23 cellular contexts compared by ENCODE assay signal in the genomic region with DNA sequence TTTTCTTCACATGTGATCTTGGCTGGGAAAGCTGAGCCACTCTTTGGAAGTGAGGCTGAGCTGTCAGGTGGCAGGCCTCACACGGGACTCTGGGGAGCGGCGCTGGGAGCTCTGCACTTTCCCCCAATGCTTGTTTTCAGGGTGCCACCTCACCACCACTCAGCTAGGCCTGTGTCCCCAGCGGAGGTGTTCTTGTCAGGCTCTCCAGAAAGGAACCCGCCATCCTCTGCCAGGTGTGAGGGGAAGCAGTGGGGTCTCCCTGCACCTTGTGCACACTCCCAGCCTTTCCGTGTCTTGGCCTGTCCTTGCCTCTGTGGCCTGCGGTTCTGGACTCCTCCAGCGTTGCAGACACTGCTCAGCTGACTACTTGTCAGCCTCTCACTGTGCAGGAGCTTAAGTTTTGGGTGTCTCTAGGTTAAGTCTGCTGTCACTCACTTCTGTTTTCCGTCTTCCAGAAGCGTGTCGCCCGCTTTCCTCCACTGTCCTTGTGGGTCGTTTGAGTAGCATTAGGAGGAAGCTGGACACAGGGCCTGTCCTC. TPM values are rescaled to one million over a fixed set of nuclear protein-coding genes. Genes with fewer than 3 reads are reported as not detected.
DNase-seq lines count a peak whose midpoint lies in the region; ATAC-seq lines count a peak whose summit lies in the region.
"Had no signal": no experiment of that assay in that cellular context is flagged by ENCODE, and none has a peak within 500 bp of the region (broad histone marks: within the 10 kb centered on the region; RNA-seq: fewer than 3 reads in every experiment).

No MANE protein-coding gene starts in this region.

- H4K8ac ChIP-seq in mesenchymal stem cell (ENCODE audit: low read length) = no peak overlapping the region

- peaks cover 2% of the 10 kb centered on the region for H3K79me1 ChIP-seq in mesenchymal stem cell (replicated peaks; ENCODE audit: low read length, poor library complexity, severe bottlenecking)

- H3K27me3 Mint-ChIP-seq in activated naive CD8-positive, alpha-beta T cell treated with anti-CD3 and anti-CD28 coated beads, Interleukin-2, amount 50 U/mL, for 24 hours = no peaks in the 10 kb centered on the region
- H3K27me3 Mint-ChIP-seq in activated naive CD8-positive, alpha-beta T cell treated with anti-CD3 and anti-CD28 coated beads for 36 hours = no peaks in the 10 kb centered on the region
- H3K27me3 Mint-ChIP-seq: B cell; CD4-positive, alpha-beta memory T cell; IgD-negative memory B cell had no signal

- no peak for DNase-seq in activated naive CD8-positive, alpha-beta T cell treated with anti-CD3 and anti-CD28 coated beads, Interleukin-2, amount 50 U/mL, for 24 hours
- DNase-seq in activated naive CD8-positive, alpha-beta T cell treated with anti-CD3 and anti-CD28 coated beads for 36 hours = no peak
- peak; percentile 38 for DNase-seq in activated CD8-positive, alpha-beta memory T cell treated with anti-CD3 and anti-CD28 coated beads, Interleukin-2, amount 50 U/mL, for 48 hours
- no peak for DNase-seq in mesenchymal stem cell
- no peak for DNase-seq in nucleus accumbens (lab: John Stamatoyannopoulos, UW)
- DNase-seq: CD4-positive, alpha-beta memory T cell; DND-41; GM23248; HCEC 1CT; NCI-H1105; NCI-H146; NCI-H2029; NCI-H226; NCI-H524; NCI-H774 had no signal

- no peaks in the 10 kb centered on the region for H3K9me3 Mint-ChIP-seq in activated naive CD8-positive, alpha-beta T cell treated with anti-CD3 and anti-CD28 coated beads, Interleukin-2, amount 50 U/mL, for 24 hours
- H3K9me3 Mint-ChIP-seq in activated naive CD8-positive, alpha-beta T cell treated with anti-CD3 and anti-CD28 coated beads for 36 hours = no peaks in the 10 kb centered on the region
- H3K9me3 Mint-ChIP-seq: CD4-positive, alpha-beta memory T cell; IgD-negative memory B cell had no signal

- H3K4me2 ChIP-seq in mesenchymal stem cell (ENCODE audit: low read length, poor library complexity, severe bottlenecking) = no peak overlapping the region

- H3K27ac ChIP-seq in mesenchymal stem cell (ENCODE audit: low read length, poor library complexity, severe bottlenecking) = no peak overlapping the region
- H3K27ac ChIP-seq: GM23248, SJSA1 had no signal

- H3K4me1 ChIP-seq in mesenchymal stem cell (ENCODE audit: control insufficient read depth, insufficient read depth, low read depth, low read length) = peaks cover 3% of the 10 kb centered on the region
- H3K4me1 ChIP-seq: SJSA1 had no signal

- no peak overlapping the region for H3K4ac ChIP-seq in mesenchymal stem cell (ENCODE audit: low read depth in 1 of 2, low read length in 2 of 2)

- H3K4me3 Mint-ChIP-seq in activated naive CD8-positive, alpha-beta T cell treated with anti-CD3 and anti-CD28 coated beads, Interleukin-2, amount 50 U/mL, for 24 hours = no peak overlapping the region
- no peak overlapping the region for H3K4me3 Mint-ChIP-seq in activated naive CD8-positive, alpha-beta T cell treated with anti-CD3 and anti-CD28 coated beads for 36 hours
- H3K4me3 Mint-ChIP-seq: B cell, IgD-negative memory B cell had no signal

- H3K23ac ChIP-seq in mesenchymal stem cell (ENCODE audit: low read length in 2 of 2) = no peak overlapping the region

- no peak overlapping the region for H2BK15ac ChIP-seq in mesenchymal stem cell (ENCODE audit: low read depth, poor library complexity, severe bottlenecking)

- no peak overlapping the region for H3K9ac ChIP-seq in mesenchymal stem cell (ENCODE audit: low read length)
- H3K9ac ChIP-seq: GM23248 had no signal

- H3K9me3 ChIP-seq in mesenchymal stem cell (ENCODE audit: control insufficient read depth, low read length) = no peaks in the 10 kb centered on the region
- H3K9me3 ChIP-seq: SJSA1 had no signal

- H3K4me1 Mint-ChIP-seq in activated naive CD8-positive, alpha-beta T cell treated with anti-CD3 and anti-CD28 coated beads, Interleukin-2, amount 50 U/mL, for 24 hours = peaks cover 23% of the 10 kb centered on the region
- peaks cover 14% of the 10 kb centered on the region for H3K4me1 Mint-ChIP-seq in activated naive CD8-positive, alpha-beta T cell treated with anti-CD3 and anti-CD28 coated beads for 36 hours
- H3K4me1 Mint-ChIP-seq: B cell, IgD-negative memory B cell had no signal

- H2BK5ac ChIP-seq in mesenchymal stem cell (ENCODE audit: low read depth, low read length, poor library complexity, severe bottlenecking) = no peak overlapping the region

- ATAC-seq in activated naive CD8-positive, alpha-beta T cell treated with anti-CD3 and anti-CD28 coated beads, Interleukin-2, amount 50 U/mL, for 24 hours = no peak
- ATAC-seq in HG02938 (IDR thresholded peaks at IDR 0.05; ENCODE audit: unreplicated experiment) (no peak), GM18873 (IDR thresholded peaks at IDR 0.05; ENCODE audit: low FRiP score, unreplicated experiment) (no peak), GM18861 (IDR thresholded peaks at IDR 0.05; ENCODE audit: unreplicated experiment) (no peak)
- ATAC-seq: GM12878, Panc1 had no signal

- peak overlapping the region; percentile 4 for H4K91ac ChIP-seq in mesenchymal stem cell (ENCODE audit: low read length)

- H2AFZ ChIP-seq in mesenchymal stem cell (ENCODE audit: low read depth, low read length) = no peak overlapping the region
- H2AFZ ChIP-seq: GM23248 had no signal

- no peak overlapping the region for H2BK120ac ChIP-seq in mesenchymal stem cell (ENCODE audit: low read depth, low read length)

- H3K36me3 Mint-ChIP-seq in activated naive CD8-positive, alpha-beta T cell treated with anti-CD3 and anti-CD28 coated beads, Interleukin-2, amount 50 U/mL, for 24 hours (ENCODE audit: low read depth) = peaks cover under 1% of the 10 kb centered on the region
- H3K36me3 Mint-ChIP-seq in activated naive CD8-positive, alpha-beta T cell treated with anti-CD3 and anti-CD28 coated beads for 36 hours = peaks cover under 1% of the 10 kb centered on the region

- H2BK12ac ChIP-seq in mesenchymal stem cell (ENCODE audit: low read length in 2 of 2) = peak overlapping the region in 1 of 2 experiments; percentile 27

- 90% methylated on average over 13 of the region's 13 CpGs for WGBS in mesenchymal stem cell

- H3K27me3 ChIP-seq in mesenchymal stem cell (ENCODE audit: control insufficient read depth in 1 of 2, insufficient read depth in 1 of 2, low read length in 2 of 2) = no peaks in the 10 kb centered on the region
- H3K27me3 ChIP-seq: SJSA1 had no signal

- peak overlapping the region in 1 of 2 experiments; percentile 83 for H3K14ac ChIP-seq in mesenchymal stem cell (ENCODE audit: low read length in 2 of 2)

- no peak overlapping the region for H3K4me3 ChIP-seq in mesenchymal stem cell (ENCODE audit: insufficient read depth in 1 of 2, low read depth in 1 of 2, low read length in 2 of 2)
- H3K4me3 ChIP-seq: GM12878, GM23248, SJSA1 had no signal

- H3K36me3 ChIP-seq in mesenchymal stem cell (ENCODE audit: control insufficient read depth in 1 of 2, insufficient read depth in 2 of 2, low read depth in 1 of 2, low read length in 2 of 2) = peaks cover 6 to 47% of the 10 kb centered on the region in 2 experiments
- H3K36me3 ChIP-seq: SJSA1 had no signal

- peak overlapping the region; percentile 21 for H3K27ac Mint-ChIP-seq in activated naive CD8-positive, alpha-beta T cell treated with anti-CD3 and anti-CD28 coated beads, Interleukin-2, amount 50 U/mL, for 24 hours
- no peak overlapping the region for H3K27ac Mint-ChIP-seq in activated naive CD8-positive, alpha-beta T cell treated with anti-CD3 and anti-CD28 coated beads for 36 hours
- H3K27ac Mint-ChIP-seq: B cell, IgD-negative memory B cell had no signal

- H2AK5ac ChIP-seq in mesenchymal stem cell (ENCODE audit: low read length, severe bottlenecking) = no peak overlapping the region

- no peak overlapping the region for H3K18ac ChIP-seq in mesenchymal stem cell (ENCODE audit: low read depth in 1 of 2, low read length in 2 of 2)

RNA-seq across cellular contexts. Expression of a gene that starts 51.9 kb away (rescaled TPM):
- 1 to 10 TPM; 5.3 to 6.3 TPM for total RNA-seq in activated naive CD8-positive, alpha-beta T cell treated with anti-CD3 and anti-CD28 coated beads for 36 hours
- 3.8 TPM for polyA plus RNA-seq in mesenchymal stem cell (2013, experiment 1 of 2)
- 4.5 TPM for polyA plus RNA-seq in mesenchymal stem cell (2013, experiment 2 of 2)
